22 cellular contexts compared by ENCODE assay signal in genomic region chr1:230135726-230136125, GRCh38.
"Had no signal": no experiment of that assay in that cellular context is flagged by ENCODE, and none has a peak within 500 bp of the region (broad histone marks: within the 10 kb centered on the region; RNA-seq: fewer than 3 reads in every experiment).

No MANE protein-coding gene starts in this region.

- H3K9me3 Mint-ChIP-seq: memory B cell; naive B cell; stimulated activated naive B cell treated with anti-CD40 and anti-IgM and Interleukin-4, amounts not matched to agents 10 μg/mL and 1 μg/mL and 100 μg/mL, for 72 hours; stimulated activated naive CD8-positive, alpha-beta T cell treated with anti-CD3 and anti-CD28 coated beads, Interleukin-15, amount 100 ng/mL, for 72 hours had no signal

- H3K9me3 ChIP-seq: esophagus muscularis mucosa, gastroesophageal sphincter, left ventricle myocardium inferior, lower lobe of right lung, neutrophil, psoas muscle, spleen, testis, transverse colon had no signal

- H3K27me3 ChIP-seq: dorsolateral prefrontal cortex, esophagus muscularis mucosa, gastroesophageal sphincter, hepatocyte, neutrophil, spleen, testis, transverse colon had no signal

- H3K36me3 ChIP-seq: esophagus muscularis mucosa, gastroesophageal sphincter, left ventricle myocardium inferior, lower lobe of right lung, neutrophil, transverse colon had no signal

- H3K4me3 Mint-ChIP-seq: memory B cell; naive B cell; stimulated activated naive B cell treated with anti-CD40 and anti-IgM and Interleukin-4, amounts not matched to agents 10 μg/mL and 1 μg/mL and 100 μg/mL, for 72 hours; stimulated activated naive CD8-positive, alpha-beta T cell treated with anti-CD3 and anti-CD28 coated beads, Interleukin-15, amount 100 ng/mL, for 72 hours had no signal

- H3K4me2 ChIP-seq: hepatocyte had no signal

- DNase-seq: cortex of kidney; effector CD8-positive, alpha-beta T cell; kidney; left cardiac atrium; left ventricle myocardium inferior; lower lobe of right lung; naive B cell; psoas muscle; retina; spleen; stimulated activated CD4-positive, alpha-beta T cell treated with anti-CD3 and anti-CD28 coated beads, Interleukin-2, amount 100 ng/mL, for 24 hours; stimulated activated CD4-positive, alpha-beta T cell treated with anti-CD3 and anti-CD28 coated beads, Interleukin-4, amount 100 ng/mL, for 4 hours; stimulated activated naive B cell treated with anti-CD40 and anti-IgM and Interleukin-4, amounts not matched to agents 10 μg/mL and 1 μg/mL and 100 μg/mL, for 72 hours; stimulated activated naive CD8-positive, alpha-beta T cell treated with anti-CD3 and anti-CD28 coated beads, Interleukin-15, amount 100 ng/mL, for 72 hours; testis; transverse colon had no signal

- H3K4me3 ChIP-seq: hepatocyte, lower lobe of right lung, psoas muscle, spleen, testis, transverse colon had no signal

- H3K27me3 Mint-ChIP-seq: memory B cell; naive B cell; stimulated activated naive B cell treated with anti-CD40 and anti-IgM and Interleukin-4, amounts not matched to agents 10 μg/mL and 1 μg/mL and 100 μg/mL, for 72 hours; stimulated activated naive CD8-positive, alpha-beta T cell treated with anti-CD3 and anti-CD28 coated beads, Interleukin-15, amount 100 ng/mL, for 72 hours had no signal

- H3K27ac Mint-ChIP-seq: memory B cell; naive B cell; stimulated activated naive B cell treated with anti-CD40 and anti-IgM and Interleukin-4, amounts not matched to agents 10 μg/mL and 1 μg/mL and 100 μg/mL, for 72 hours had no signal

- ATAC-seq: lower lobe of right lung; psoas muscle; stimulated activated naive B cell treated with anti-CD40 and anti-IgM and Interleukin-4, amounts not matched to agents 10 μg/mL and 1 μg/mL and 100 μg/mL, for 72 hours; stimulated activated naive CD8-positive, alpha-beta T cell treated with anti-CD3 and anti-CD28 coated beads, Interleukin-15, amount 100 ng/mL, for 72 hours had no signal

- H3K27ac ChIP-seq: hepatocyte, left ventricle myocardium inferior, lower lobe of right lung, neutrophil, psoas muscle, spleen, transverse colon had no signal

- H3K36me3 Mint-ChIP-seq: naive B cell had no signal
